23 cellular contexts compared by ENCODE assay signal in genomic region chr5:80114856-80115255, GRCh38.
DNase-seq lines count a peak whose midpoint lies in the region; ATAC-seq and TF ChIP-seq lines count a peak whose summit lies in the region.
"Had no signal": no experiment of that assay in that cellular context is flagged by ENCODE, and none has a peak within 500 bp of the region (broad histone marks: within the 10 kb centered on the region; RNA-seq: fewer than 3 reads in every experiment).

No MANE protein-coding gene starts in this region.

- peaks cover 2% of the 10 kb centered on the region for H3K9me3 Mint-ChIP-seq in CD4-positive, alpha-beta T cell

- H3K27ac ChIP-seq in BLaER1, result no peak overlapping the region
- no peak overlapping the region for H3K27ac ChIP-seq in CD4-positive, alpha-beta T cell (ENCODE audit: low read depth, low read length)
- H3K27ac ChIP-seq in colonic mucosa, result no peak overlapping the region
- peak overlapping the region; percentile 35 to 62 for H3K27ac ChIP-seq in mucosa of rectum (ENCODE audit: low read depth in 2 of 2, low read length in 2 of 2)
- no peak overlapping the region for H3K27ac ChIP-seq in coronary artery
- H3K27ac ChIP-seq: adrenal gland, epithelial cell of prostate, right atrium auricular region, SK-N-MC, upper lobe of left lung had no signal

- H3K27me3 ChIP-seq in BLaER1 (no peaks in the 10 kb centered on the region), colonic mucosa (no peaks in the 10 kb centered on the region), mucosa of rectum (ENCODE audit: control insufficient read depth in 2 of 2, insufficient read depth in 2 of 2, low read length in 2 of 2) (no peaks in the 10 kb centered on the region)
- H3K27me3 ChIP-seq in CD4-positive, alpha-beta T cell (ENCODE audit: control insufficient read depth, insufficient read depth, low read length), result no peaks in the 10 kb centered on the region
- H3K27me3 ChIP-seq: adrenal gland, right atrium auricular region, upper lobe of left lung had no signal

- no peak overlapping the region for H3K4me3 Mint-ChIP-seq in CD4-positive, alpha-beta T cell
- H3K4me3 Mint-ChIP-seq: activated CD8-positive, alpha-beta T cell treated with anti-CD3 and anti-CD28 coated beads for 36 hours; brain; T-helper 1 cell treated with Interleukin-12 subunit alpha and Interleukin-12 subunit beta and Interleukin-4 antibody, amounts not matched to agents 30 μg/mL and 1 μg/mL, for 36 hours had no signal

- H3K9ac ChIP-seq in BLaER1 (no peak overlapping the region), colonic mucosa (ENCODE audit: low read depth in 2 of 2, low read length in 2 of 2) (no peak overlapping the region), mucosa of rectum (ENCODE audit: low read depth in 1 of 2, low read length in 2 of 2) (no peak overlapping the region)

- H3K27ac Mint-ChIP-seq in CD4-positive, alpha-beta T cell, result peak overlapping the region; percentile 64
- H3K27ac Mint-ChIP-seq: activated CD8-positive, alpha-beta T cell treated with anti-CD3 and anti-CD28 coated beads for 36 hours; T-helper 1 cell treated with Interleukin-12 subunit alpha and Interleukin-12 subunit beta and Interleukin-4 antibody, amounts not matched to agents 30 μg/mL and 1 μg/mL, for 36 hours had no signal

- H3K27me3 Mint-ChIP-seq in CD4-positive, alpha-beta T cell, result no peaks in the 10 kb centered on the region
- H3K27me3 Mint-ChIP-seq: activated CD8-positive, alpha-beta T cell treated with anti-CD3 and anti-CD28 coated beads for 36 hours; brain had no signal

- no peak for ATAC-seq in CD4-positive, alpha-beta T cell (ENCODE audit: poor library complexity)
- no peak for ATAC-seq in HG03196 (IDR thresholded peaks at IDR 0.05; ENCODE audit: unreplicated experiment)
- ATAC-seq: activated CD8-positive, alpha-beta T cell treated with anti-CD3 and anti-CD28 coated beads for 36 hours had no signal

- H3K4me1 ChIP-seq in BLaER1 (peaks cover 45% of the 10 kb centered on the region), colonic mucosa (peaks cover 2% of the 10 kb centered on the region), mucosa of rectum (ENCODE audit: control insufficient read depth in 2 of 2, insufficient read depth in 2 of 2, low read length in 2 of 2) (peaks cover 0 to 7% of the 10 kb centered on the region in 2 donors)
- H3K4me1 ChIP-seq: adrenal gland had no signal

- no peak overlapping the region for H3K4me2 ChIP-seq in BLaER1

- H3K36me3 ChIP-seq in BLaER1 (peaks cover 45% of the 10 kb centered on the region), colonic mucosa (no peaks in the 10 kb centered on the region), mucosa of rectum (ENCODE audit: control insufficient read depth in 2 of 2, insufficient read depth in 2 of 2, low read length in 2 of 2) (no peaks in the 10 kb centered on the region)
- H3K36me3 ChIP-seq: adrenal gland, right atrium auricular region, upper lobe of left lung had no signal

- POLR2A ChIA-PET in CD4-positive, alpha-beta T cell (lab: Charles Lee), result no interaction called here

- peaks cover 60% of the 10 kb centered on the region for H3K4me1 Mint-ChIP-seq in CD4-positive, alpha-beta T cell (ENCODE audit: low read depth)

- H3K9me3 ChIP-seq in BLaER1 (peaks cover 58% of the 10 kb centered on the region), colonic mucosa (no peaks in the 10 kb centered on the region), mucosa of rectum (ENCODE audit: control insufficient read depth in 2 of 2, low read length in 2 of 2) (no peaks in the 10 kb centered on the region)
- H3K9me3 ChIP-seq in CD4-positive, alpha-beta T cell (ENCODE audit: control insufficient read depth, low read length), result no peaks in the 10 kb centered on the region
- H3K9me3 ChIP-seq: adrenal gland, right atrium auricular region, upper lobe of left lung had no signal

- CTCF ChIA-PET in CD4-positive, alpha-beta T cell (lab: Charles Lee), result no interaction called here

- H4K20me1 ChIP-seq in BLaER1, result no peaks in the 10 kb centered on the region

- peaks cover 73% of the 10 kb centered on the region for H3K36me3 Mint-ChIP-seq in CD4-positive, alpha-beta T cell (ENCODE audit: low read depth)

- intact Hi-C loops in CD4-positive, alpha-beta T cell (cut with DNase I, micrococcal nuclease), result no loop called here
- intact Hi-C loops in colonic mucosa (cut with DNase I), result no loop called here

- no peak for DNase-seq in CD4-positive, alpha-beta T cell
- peak; percentile 91 for DNase-seq in colonic mucosa
- no peak for DNase-seq in coronary artery (ENCODE audit: low spot score)
- no peak for DNase-seq in activated CD4-positive, CD25-positive, alpha-beta regulatory T cell treated with anti-CD3 and anti-CD28 coated beads, Interleukin-2, amount 50 U/mL, for 72 hours
- DNase-seq: activated CD8-positive, alpha-beta T cell treated with anti-CD3 and anti-CD28 coated beads for 36 hours; activated effector memory CD4-positive, alpha-beta T cell treated with Interleukin-2 at 50 U/mL for 16 hours; NCI-H1092; NCI-H1930; NCI-H226; NCI-H774; stimulated activated CD4-positive, alpha-beta T cell treated with anti-CD3 and anti-CD28 coated beads, Interleukin-4, amount 100 ng/mL, for 1 hour; substantia nigra; upper lobe of left lung had no signal

- H3K4me3 ChIP-seq in BLaER1 (peak overlapping the region; percentile 1; the same call in 1 of the 2 replicates), colonic mucosa (no peak overlapping the region), mucosa of rectum (ENCODE audit: low read length in 2 of 2) (no peak overlapping the region), coronary artery (no peak overlapping the region)
- H3K4me3 ChIP-seq: adrenal gland, lung, right atrium auricular region, SK-N-MC, upper lobe of left lung had no signal

- no peak for TF ChIP-seq CTCF in CD4-positive, alpha-beta T cell (IDR thresholded peaks at IDR 0.05)
- TF ChIP-seq CTCF in colonic mucosa (IDR thresholded peaks at IDR 0.05) (no peak), coronary artery (IDR thresholded peaks at IDR 0.05) (no peak)

Comparison
In these comparisons a context has a peak if more than half of its experiments do, and no peak if none do; other contexts are left out.
1. H3K27ac ChIP-seq: peak in mucosa of rectum (2 of 2); none in BLaER1 (single experiment), CD4-positive, alpha-beta T cell (single experiment), colonic mucosa (single experiment) and coronary artery (0 of 2).